Comparison of ENCODE assay signal across 9 cellular contexts in the genomic region with DNA sequence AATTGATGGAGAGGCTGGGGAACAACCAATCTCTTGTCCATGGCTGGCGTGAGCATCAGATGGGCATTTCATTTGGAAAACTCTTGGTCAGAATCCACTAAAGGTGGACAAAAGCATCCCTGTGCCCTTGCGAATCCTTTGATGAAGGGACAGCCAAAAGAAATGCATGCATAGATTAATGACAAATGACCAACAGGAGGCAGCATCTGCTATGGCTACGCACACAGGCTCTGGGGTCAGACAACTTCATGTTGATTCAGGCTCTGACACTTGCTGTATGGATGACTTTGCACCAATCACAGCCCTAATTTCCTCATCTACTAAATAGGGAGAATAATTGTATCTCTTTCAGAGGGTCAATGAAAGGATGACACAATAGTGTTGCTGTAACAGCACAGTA.
DNase-seq lines count a peak whose midpoint lies in the region; ATAC-seq and TF ChIP-seq lines count a peak whose summit lies in the region.
"Had no signal": no experiment of that assay in that cellular context is flagged by ENCODE, and none has a peak within 500 bp of the region (broad histone marks: within the 10 kb centered on the region; RNA-seq: fewer than 3 reads in every experiment).

No MANE protein-coding gene starts in this region.

- WGBS in hepatocyte (ENCODE audit: low lambda C conversion rate, missing lambda C conversion rate) = 47% methylated on average over 3 of the region's 3 CpGs

- no peak overlapping the region for H3K4me2 ChIP-seq in hepatocyte

- no peaks in the 10 kb centered on the region for H3K4me1 ChIP-seq in hepatocyte (ENCODE audit: insufficient read depth)

- no peaks in the 10 kb centered on the region for H3K9me2 ChIP-seq in hepatocyte (replicated peaks; ENCODE audit: insufficient read depth)

- H3K9me3 ChIP-seq in hepatocyte (ENCODE audit: low read depth) = no peaks in the 10 kb centered on the region
- H3K9me3 ChIP-seq in MG63 = no peaks in the 10 kb centered on the region

- H3K27me3 ChIP-seq in BJ (ENCODE audit: control insufficient read depth, insufficient read depth, low read length) (no peaks in the 10 kb centered on the region), H7 (ENCODE audit: control insufficient read depth, insufficient read depth, low read length) (no peaks in the 10 kb centered on the region), hepatocyte (peaks cover 4% of the 10 kb centered on the region), MG63 (no peaks in the 10 kb centered on the region; the same call in 1 of the 2 replicates)

- H3K36me3 ChIP-seq in BJ (ENCODE audit: control insufficient read depth, insufficient read depth, low read length) (no peaks in the 10 kb centered on the region), H7 (replicated peaks; ENCODE audit: control insufficient read depth, insufficient read depth, low read length) (no peaks in the 10 kb centered on the region), hepatocyte (replicated peaks; ENCODE audit: insufficient read depth, low read depth) (no peaks in the 10 kb centered on the region), MG63 (no peaks in the 10 kb centered on the region)

- no peaks in the 10 kb centered on the region for H4K20me1 ChIP-seq in hepatocyte (ENCODE audit: insufficient read depth, poor library complexity, severe bottlenecking)

- no peaks in the 10 kb centered on the region for H3K79me2 ChIP-seq in hepatocyte

- no peak for ATAC-seq in GM18511 (IDR thresholded peaks at IDR 0.05; ENCODE audit: unreplicated experiment)
- ATAC-seq in GM18873 (IDR thresholded peaks at IDR 0.05; ENCODE audit: low FRiP score, unreplicated experiment) = no peak

- no peak for DNase-seq in BJ (ENCODE audit: low read depth)
- DNase-seq in H7 = peak; percentile 44
- peak; percentile 18 for DNase-seq in RPMI8226
- DNase-seq in hepatocyte (ENCODE audit: low spot score) = peak; percentile 12
- DNase-seq in MG63 = no peak
- no peak for DNase-seq in stimulated activated CD4-positive, alpha-beta T cell treated with anti-CD3 and anti-CD28 coated beads, Interleukin-2, amount 100 ng/mL, for 48 hours
- DNase-seq: cerebellar nuclear complex had no signal

- no peak overlapping the region for H3K4me3 ChIP-seq in BJ (ENCODE audit: low read depth, low read length)
- no peak overlapping the region for H3K4me3 ChIP-seq in H7 (ENCODE audit: insufficient read depth, low read depth, low read length)
- H3K4me3 ChIP-seq in hepatocyte = no peak overlapping the region
- H3K4me3 ChIP-seq in MG63 = no peak overlapping the region

- TF ChIP-seq CTCF in BJ (IDR thresholded peaks at IDR 0.05; ENCODE audit: insufficient read depth, low read depth, low read length) (peak; percentile 21), hepatocyte (IDR thresholded peaks at IDR 0.05; ENCODE audit: poor library complexity) (peak; percentile 25)

- CTCF ChIA-PET in BJ (lab: Yijun Ruan, JAX) = no interaction called here

- POLR2A ChIA-PET in BJ (lab: Charles Lee) = no interaction called here

- no peak overlapping the region for H3K27ac ChIP-seq in hepatocyte

- H2AFZ ChIP-seq in hepatocyte = no peak overlapping the region

Comparison
In these comparisons a context has a peak if more than half of its experiments do, and no peak if none do; other contexts are left out.
1. DNase-seq: peak in H7 (single experiment), RPMI8226 (single experiment) and hepatocyte (single experiment); none in BJ (single experiment), MG63 (single experiment) and stimulated activated CD4-positive, alpha-beta T cell treated with anti-CD3 and anti-CD28 coated beads, Interleukin-2, amount 100 ng/mL, for 48 hours (0 of 2).